Comparison of ENCODE assay signal across 8 cellular contexts in the genomic region with DNA sequence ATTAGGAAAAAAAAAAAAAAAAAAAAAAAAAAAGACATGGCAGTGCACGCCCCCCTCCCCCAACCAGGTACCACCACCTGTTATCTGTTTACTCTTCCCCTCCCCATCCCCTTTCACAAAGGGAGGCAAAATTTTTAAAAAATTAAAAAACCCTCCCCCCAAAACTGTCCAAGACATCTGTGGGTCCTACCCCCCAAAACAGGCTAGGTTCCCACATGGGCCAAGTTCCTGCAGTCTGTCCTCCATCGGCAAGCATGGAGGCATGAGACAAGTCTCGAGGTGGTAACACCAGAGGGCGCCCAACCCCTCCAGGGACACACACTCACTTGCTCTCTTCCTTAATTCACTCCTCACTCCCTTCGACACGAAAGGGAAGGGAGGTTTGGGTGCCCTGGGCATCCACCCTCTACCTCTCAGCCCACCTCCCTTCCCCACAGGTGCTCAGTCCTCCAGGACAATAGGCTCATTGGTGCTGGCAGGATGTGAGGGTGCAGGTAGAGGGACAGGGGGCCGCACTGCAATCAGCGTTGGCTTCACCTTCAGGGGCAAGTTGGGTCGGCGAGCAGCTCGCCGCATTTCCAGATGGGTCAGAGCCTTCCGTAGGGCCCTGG. TPM values are rescaled to one million over a fixed set of nuclear protein-coding genes. Genes with fewer than 3 reads are reported as not detected.
DNase-seq lines count a peak whose midpoint lies in the region; ATAC-seq, FAIRE-seq and TF ChIP-seq lines count a peak whose summit lies in the region.

No MANE protein-coding gene starts in this region.

- no peaks in the 10 kb centered on the region for H3K9me3 ChIP-seq in GM12878 (replicated peaks; ENCODE audit: control insufficient read depth, insufficient read depth, low read length)

- H3K27ac ChIP-seq in GM12878 (ENCODE audit: control insufficient read depth, insufficient read depth) = no peak overlapping the region

- RAD21 ChIA-PET in GM12878 (lab: Charles Lee; ENCODE audit: unreplicated experiment) = interaction anchor here (0.7 to 3.5 kb wide), 9 partner anchors 7 to 264 kb away, joined by 3 to 36 read pairs (median 12); a partner anchor contains a TSS

- no peak for FAIRE-seq in GM12878 (lab: Jason Lieb, UNC)

- BruUV-seq in GM12878 (replicated peaks; lab: Mats Ljungman, UMichigan) = no TSS peak

- ATAC-seq in GM12878 = peak; percentile 56
- no peak for ATAC-seq in HG02938 (IDR thresholded peaks at IDR 0.05; ENCODE audit: unreplicated experiment)
- no peak for ATAC-seq in HG03565 (IDR thresholded peaks at IDR 0.05; ENCODE audit: unreplicated experiment)

- H3K4me2 ChIP-seq in GM12878 (ENCODE audit: control insufficient read depth, insufficient read depth) = no peak overlapping the region

- peaks cover 37 to 48% of the 10 kb centered on the region in 2 experiments for H3K36me3 ChIP-seq in GM12878 (ENCODE audit: control insufficient read depth in 2 of 2, insufficient read depth in 2 of 2, low read length in 1 of 2)

- DNase-seq in GF-D8 (lab: John Stamatoyannopoulos, UW) (peak; percentile 61), NCI-H1048 (lab: John Stamatoyannopoulos, UW) (peak; percentile 41), T-helper 9 cell (peak; percentile 69), GM12878 (ENCODE audit: low read depth, low spot score) (no peak), inferior parietal cortex (ENCODE audit: extremely low spot score) (peak; percentile 70)
- peak; percentile 42 to 62 for DNase-seq in stimulated activated CD4-positive, alpha-beta T cell treated with anti-CD3 and anti-CD28 coated beads, Interleukin-1b, Interleukin-23, amount 100 ng/mL, for 1 hour (ENCODE audit: low read depth in 2 of 2)

- TF ChIP-seq EP300 in GM12878 (IDR thresholded peaks at IDR 0.05; ENCODE audit: borderline replicate concordance in 1 of 2, control insufficient read depth in 1 of 2, low read depth in 2 of 2, low read length in 2 of 2) = no peak

- POLR2A ChIA-PET in GM12878 (lab: Charles Lee) = interaction anchor here (0.9 to 3.1 kb wide), 8 partner anchors 8 to 79 kb away, joined by 3 to 37 read pairs (median 12); a partner anchor contains a TSS

- no peaks in the 10 kb centered on the region for H3K27me3 ChIP-seq in GM12878 (replicated peaks in 1 of 2; ENCODE audit: control insufficient read depth in 2 of 2, insufficient read depth in 2 of 2, low read length in 1 of 2)

- peaks cover 16% of the 10 kb centered on the region for H3K4me1 ChIP-seq in GM12878 (ENCODE audit: control insufficient read depth, insufficient read depth, low read length)

- H3K4me3 ChIP-seq in GM12878 = no peak overlapping the region

- no peaks in the 10 kb centered on the region; the same call in 1 of the 2 replicates for H4K20me1 ChIP-seq in GM12878 (ENCODE audit: control insufficient read depth, insufficient read depth)

- SMC1A ChIA-PET in GM12878 (lab: Charles Lee; ENCODE audit: uncharacterized antibody, unreplicated experiment) = interaction anchor here (0.6 to 3.1 kb wide), 14 partner anchors 7 to 177 kb away, joined by 3 to 30 read pairs (median 4); a partner anchor contains a TSS

- H3K9ac ChIP-seq in GM12878 (ENCODE audit: control insufficient read depth, insufficient read depth, low read length) = no peak overlapping the region

- intact Hi-C loops in GM12878 (cut with micrococcal nuclease; ENCODE audit: unreplicated experiment) = loop anchor here (5.0 to 10.0 kb wide), 2 partner anchors 241 to 269 kb away; a partner anchor contains a TSS

- no peak overlapping the region for H2AFZ ChIP-seq in GM12878 (ENCODE audit: control insufficient read depth, low read depth, low read length)

- TF ChIP-seq RAD21 in GM12878 (IDR thresholded peaks at IDR 0.05; ENCODE audit: insufficient read depth, low read depth, low read length) = peak; percentile 49

- in situ Hi-C loops in GM12878 (cut with MboI) = no loop called here

- peak; percentile 21; the same call in 1 of the 2 replicates for TF ChIP-seq POLR2A in GM12878 (IDR thresholded peaks at IDR 0.05; ENCODE audit: low read depth, low read length)

- CTCF ChIA-PET in GM12878 (lab: Yijun Ruan, JAX) = interaction anchor here (0.6 to 5.5 kb wide), 24 partner anchors 7 to 269 kb away, joined by 3 to 48 read pairs (median 10); a partner anchor contains a TSS

- peaks cover 29% of the 10 kb centered on the region for H3K79me2 ChIP-seq in GM12878 (ENCODE audit: control insufficient read depth, insufficient read depth, low read length)

- WGBS in GM12878 (ENCODE audit: insufficient coverage, insufficient replicate concordance, low lambda C conversion rate, missing lambda C conversion rate) = 60% methylated on average over 12 of the region's 13 CpGs

- TF ChIP-seq CTCF in GM12878 (IDR thresholded peaks at IDR 0.05 in 2 of 3, conservative IDR thresholded peaks at IDR 0.05 in 1 of 3; ENCODE audit: control insufficient read depth in 2 of 3, extremely low read depth in 1 of 3, insufficient read depth in 1 of 3, low read depth in 3 of 3, low read length in 3 of 3) = peak; percentile 67 to 80 (median 78)

RNA-seq across cellular contexts. Expression of a gene that starts 2.2 kb away (rescaled TPM):
- 19.1 and 19.7 TPM in 2 replicates for total RNA-seq in GM12878 (2013; cell fraction: nucleolus; rRNA removed)
- total RNA-seq in GM12878 (2014; rRNA removed) = 12.1 and 12.3 TPM in 2 replicates
- 6.9 and 8.3 TPM in 2 replicates for total RNA-seq in GM12878 (2014; rRNA removed; fragmentation: Illumina TruSeq; extraction: Trizol)
- 26.6 and 28.4 TPM in 2 replicates for total RNA-seq in GM12878 (2021)
- 6.9 TPM for polyA plus RNA-seq in GM12878 (2011; ENCODE audit: low read depth)
- 12.0 and 18.4 TPM in 2 replicates for polyA plus RNA-seq in GM12878 (2011; rRNA removed)
- 16.6 and 19.8 TPM in 2 replicates for polyA plus RNA-seq in GM12878 (2011; cell fraction: cytosol; rRNA removed)
- 47.4 and 48.5 TPM in 2 replicates for polyA plus RNA-seq in GM12878 (2011; cell fraction: nucleus; rRNA removed)
- 15.7 and 18.2 TPM in 2 replicates for polyA plus RNA-seq in GM12878 (2012)
- 9.5 and 14.0 TPM in 2 replicates for polyA plus RNA-seq in GM12878 (2014; fragmentation: Illumina TruSeq; extraction: Trizol)
- polyA plus RNA-seq in GM12878 (2014; fragmentation: Nextera tagmentation; extraction: Ambion mirVana) = 1 to 10 TPM; 1.1 to 1.4 TPM
- 19.4 and 22.7 TPM in 2 replicates for polyA plus RNA-seq in GM12878 (2014; rRNA removed)
- 10 to 100 TPM; 26.9 to 29.9 TPM for polyA plus RNA-seq in GM12878 (2016; fragmentation: Nextera tagmentation; extraction: Ambion mirVana)
- polyA minus RNA-seq in GM12878 (2011; rRNA and poly(A)+ RNA removed) = 8.8 and 10.6 TPM in 2 replicates
- 3.5 and 4.5 TPM in 2 replicates for polyA minus RNA-seq in GM12878 (2011; cell fraction: cytosol; rRNA and poly(A)+ RNA removed)
- polyA minus RNA-seq in GM12878 (2011; cell fraction: nucleus; rRNA and poly(A)+ RNA removed) = 5.6 and 7.2 TPM in 2 replicates

RNA-seq across cellular contexts. Expression of a gene that starts 8.1 kb away (rescaled TPM):
- 68.4 and 79.3 TPM in 2 replicates for total RNA-seq in GM12878 (2013; cell fraction: nucleolus; rRNA removed)
- 195 and 201 TPM in 2 replicates for total RNA-seq in GM12878 (2014; rRNA removed)
- total RNA-seq in GM12878 (2014; rRNA removed; fragmentation: Illumina TruSeq; extraction: Trizol) = 174 and 178 TPM in 2 replicates
- 189 and 196 TPM in 2 replicates for total RNA-seq in GM12878 (2021)
- polyA plus RNA-seq in GM12878 (2011; ENCODE audit: low read depth) = 48.7 TPM
- 43.2 and 53.2 TPM in 2 replicates for polyA plus RNA-seq in GM12878 (2011; rRNA removed)
- polyA plus RNA-seq in GM12878 (2011; cell fraction: cytosol; rRNA removed) = 68.6 and 69.6 TPM in 2 replicates
- 136 and 209 TPM in 2 replicates for polyA plus RNA-seq in GM12878 (2011; cell fraction: nucleus; rRNA removed)
- polyA plus RNA-seq in GM12878 (2012) = 75.6 and 111 TPM in 2 replicates
- polyA plus RNA-seq in GM12878 (2014; fragmentation: Illumina TruSeq; extraction: Trizol) = 198 and 201 TPM in 2 replicates
- 1 to 10 TPM; 6.7 to 6.8 TPM for polyA plus RNA-seq in GM12878 (2014; fragmentation: Nextera tagmentation; extraction: Ambion mirVana)
- 135 and 137 TPM in 2 replicates for polyA plus RNA-seq in GM12878 (2014; rRNA removed)
- polyA plus RNA-seq in GM12878 (2016; fragmentation: Nextera tagmentation; extraction: Ambion mirVana) = 10 to 100 TPM; 76.3 to 90.3 TPM
- polyA minus RNA-seq in GM12878 (2011; rRNA and poly(A)+ RNA removed) = 82.3 and 108 TPM in 2 replicates
- polyA minus RNA-seq in GM12878 (2011; cell fraction: cytosol; rRNA and poly(A)+ RNA removed) = 43.6 and 46.5 TPM in 2 replicates
- polyA minus RNA-seq in GM12878 (2011; cell fraction: nucleus; rRNA and poly(A)+ RNA removed) = 51.3 and 83.7 TPM in 2 replicates

RNA-seq across cellular contexts. Expression of a gene that starts 19.0 kb away (rescaled TPM):
- total RNA-seq in GM12878 (2013; cell fraction: nucleolus; rRNA removed) = 48.1 and 57.5 TPM in 2 replicates
- total RNA-seq in GM12878 (2014; rRNA removed) = 22.5 and 23.9 TPM in 2 replicates
- 14.0 and 17.3 TPM in 2 replicates for total RNA-seq in GM12878 (2014; rRNA removed; fragmentation: Illumina TruSeq; extraction: Trizol)
- total RNA-seq in GM12878 (2021) = 69.8 and 82.5 TPM in 2 replicates
- 19.2 TPM for polyA plus RNA-seq in GM12878 (2011; ENCODE audit: low read depth)
- polyA plus RNA-seq in GM12878 (2011; rRNA removed) = 18.4 and 27.1 TPM in 2 replicates
- 25.4 and 33.5 TPM in 2 replicates for polyA plus RNA-seq in GM12878 (2011; cell fraction: cytosol; rRNA removed)
- polyA plus RNA-seq in GM12878 (2011; cell fraction: nucleus; rRNA removed) = 197 and 232 TPM in 2 replicates
- polyA plus RNA-seq in GM12878 (2012) = 42.2 and 48.7 TPM in 2 replicates
- 16.3 and 21.9 TPM in 2 replicates for polyA plus RNA-seq in GM12878 (2014; fragmentation: Illumina TruSeq; extraction: Trizol)
- 1 to 10 TPM in 1 of 2 experiments, under 1 TPM in 1; 0.58 to 1.2 TPM for polyA plus RNA-seq in GM12878 (2014; fragmentation: Nextera tagmentation; extraction: Ambion mirVana)
- 45.7 and 61.0 TPM in 2 replicates for polyA plus RNA-seq in GM12878 (2014; rRNA removed)
- 10 to 100 TPM; 25.6 to 26.8 TPM for polyA plus RNA-seq in GM12878 (2016; fragmentation: Nextera tagmentation; extraction: Ambion mirVana)
- 20.3 and 27.6 TPM in 2 replicates for polyA minus RNA-seq in GM12878 (2011; rRNA and poly(A)+ RNA removed)
- 12.0 and 12.2 TPM in 2 replicates for polyA minus RNA-seq in GM12878 (2011; cell fraction: cytosol; rRNA and poly(A)+ RNA removed)
- polyA minus RNA-seq in GM12878 (2011; cell fraction: nucleus; rRNA and poly(A)+ RNA removed) = 22.6 and 35.8 TPM in 2 replicates

RNA-seq across cellular contexts. Expression of a gene that starts 19.5 kb away (rescaled TPM):
- total RNA-seq in GM12878 (2013; cell fraction: nucleolus; rRNA removed) = 0.40 TPM in 1 of 2 replicates, not detected in the other
- total RNA-seq in GM12878 (2014; rRNA removed) = 0.60 and 1.7 TPM in 2 replicates
- 1.1 TPM in 2 replicates for total RNA-seq in GM12878 (2014; rRNA removed; fragmentation: Illumina TruSeq; extraction: Trizol)
- 1.2 and 1.9 TPM in 2 replicates for total RNA-seq in GM12878 (2021)
- 0.22 TPM for polyA plus RNA-seq in GM12878 (2011; ENCODE audit: low read depth)
- polyA plus RNA-seq in GM12878 (2011; rRNA removed) = 0.42 and 0.82 TPM in 2 replicates
- 0.72 and 1.3 TPM in 2 replicates for polyA plus RNA-seq in GM12878 (2011; cell fraction: cytosol; rRNA removed)
- 2.0 and 2.2 TPM in 2 replicates for polyA plus RNA-seq in GM12878 (2011; cell fraction: nucleus; rRNA removed)
- polyA plus RNA-seq in GM12878 (2012) = 1.1 and 1.8 TPM in 2 replicates
- 1.5 and 1.6 TPM in 2 replicates for polyA plus RNA-seq in GM12878 (2014; fragmentation: Illumina TruSeq; extraction: Trizol)
- polyA plus RNA-seq in GM12878 (2014; fragmentation: Nextera tagmentation; extraction: Ambion mirVana) = under 1 TPM; 0.42 TPM
- 0.67 and 2.0 TPM in 2 replicates for polyA plus RNA-seq in GM12878 (2014; rRNA removed)
- 1 to 10 TPM; 2.4 to 3.0 TPM for polyA plus RNA-seq in GM12878 (2016; fragmentation: Nextera tagmentation; extraction: Ambion mirVana)
- polyA minus RNA-seq in GM12878 (2011; rRNA and poly(A)+ RNA removed) = 0.29 and 1.1 TPM in 2 replicates
- 0.52 TPM in 1 of 2 replicates, not detected in the other for polyA minus RNA-seq in GM12878 (2011; cell fraction: cytosol; rRNA and poly(A)+ RNA removed)
- 0.36 and 0.38 TPM in 2 replicates for polyA minus RNA-seq in GM12878 (2011; cell fraction: nucleus; rRNA and poly(A)+ RNA removed)

RNA-seq across cellular contexts. Expression of a gene that starts 19.8 kb away (rescaled TPM):
- total RNA-seq in GM12878 (2013; cell fraction: nucleolus; rRNA removed) = 270 and 284 TPM in 2 replicates
- total RNA-seq in GM12878 (2014; rRNA removed) = 2,512 and 2,611 TPM in 2 replicates
- total RNA-seq in GM12878 (2014; rRNA removed; fragmentation: Illumina TruSeq; extraction: Trizol) = 2,491 and 2,551 TPM in 2 replicates
- total RNA-seq in GM12878 (2021) = 2,218 and 2,306 TPM in 2 replicates
- polyA plus RNA-seq in GM12878 (2011; ENCODE audit: low read depth) = 2,168 TPM
- 1,766 and 2,335 TPM in 2 replicates for polyA plus RNA-seq in GM12878 (2011; rRNA removed)
- 2,704 and 2,784 TPM in 2 replicates for polyA plus RNA-seq in GM12878 (2011; cell fraction: cytosol; rRNA removed)
- polyA plus RNA-seq in GM12878 (2011; cell fraction: nucleus; rRNA removed) = 719 and 1,009 TPM in 2 replicates
- 2,616 and 3,065 TPM in 2 replicates for polyA plus RNA-seq in GM12878 (2012)
- polyA plus RNA-seq in GM12878 (2014; fragmentation: Illumina TruSeq; extraction: Trizol) = 2,336 and 2,739 TPM in 2 replicates
- polyA plus RNA-seq in GM12878 (2014; fragmentation: Nextera tagmentation; extraction: Ambion mirVana) = 1,000 to 10,000 TPM; 1,227 to 1,233 TPM
- polyA plus RNA-seq in GM12878 (2014; rRNA removed) = 2,498 and 2,961 TPM in 2 replicates
- 100 to 1,000 TPM; 850 to 912 TPM for polyA plus RNA-seq in GM12878 (2016; fragmentation: Nextera tagmentation; extraction: Ambion mirVana)
- 1,401 and 2,150 TPM in 2 replicates for polyA minus RNA-seq in GM12878 (2011; rRNA and poly(A)+ RNA removed)
- polyA minus RNA-seq in GM12878 (2011; cell fraction: cytosol; rRNA and poly(A)+ RNA removed) = 694 and 779 TPM in 2 replicates
- 161 and 187 TPM in 2 replicates for polyA minus RNA-seq in GM12878 (2011; cell fraction: nucleus; rRNA and poly(A)+ RNA removed)
